In genomic region chr13:24131749-24132148, GRCh38 we compare ENCODE assay signal across 23 cellular contexts.
"Had no signal": no experiment of that assay in that cellular context is flagged by ENCODE, and none has a peak within 500 bp of the region (broad histone marks: within the 10 kb centered on the region; RNA-seq: fewer than 3 reads in every experiment).

No MANE protein-coding gene starts in this region.

- H3K36me3 ChIP-seq: lower lobe of right lung, ovary, sigmoid colon, stomach, thyroid gland, vagina had no signal

- H3K27ac Mint-ChIP-seq: immature natural killer cell; naive thymus-derived CD8-positive, alpha-beta T cell; nephron progenitor cell; stimulated activated effector memory CD8-positive, alpha-beta T cell treated with anti-CD3 and anti-CD28 coated beads, Interleukin-12 subunit alpha, Interleukin-12 subunit beta, amount 100 ng/mL, for 72 hours had no signal

- H3K4me3 Mint-ChIP-seq: naive thymus-derived CD8-positive, alpha-beta T cell; nephron progenitor cell; stimulated activated effector memory CD8-positive, alpha-beta T cell treated with anti-CD3 and anti-CD28 coated beads, Interleukin-12 subunit alpha, Interleukin-12 subunit beta, amount 100 ng/mL, for 72 hours had no signal

- H3K4me3 ChIP-seq: dorsolateral prefrontal cortex, lower lobe of right lung, ovary, psoas muscle, sigmoid colon, stomach, thyroid gland, vagina had no signal

- H3K36me3 Mint-ChIP-seq: stimulated activated effector memory CD8-positive, alpha-beta T cell treated with anti-CD3 and anti-CD28 coated beads, Interleukin-12 subunit alpha, Interleukin-12 subunit beta, amount 100 ng/mL, for 72 hours had no signal

- H3K9me3 ChIP-seq: ovary, thyroid gland, vagina had no signal

- H3K27ac ChIP-seq: dorsolateral prefrontal cortex, lower lobe of right lung, ovary, psoas muscle, sigmoid colon, stomach, thyroid gland, vagina had no signal

- DNase-seq: dorsolateral prefrontal cortex; effector CD4-positive, alpha-beta T cell; foreskin melanocyte; hypothalamus; immature natural killer cell; islet precursor cell; left ventricle myocardium superior; lower lobe of right lung; naive thymus-derived CD8-positive, alpha-beta T cell; nephron progenitor cell; nucleus accumbens; ovary; posterior cingulate gyrus; psoas muscle; right cardiac atrium; sigmoid colon; stimulated activated CD4-positive, alpha-beta T cell treated with anti-CD3 and anti-CD28 coated beads, Interleukin-2, amount 100 ng/mL, for 24 hours; stimulated activated CD4-positive, alpha-beta T cell treated with anti-CD3 and anti-CD28 coated beads, Interleukin-4, amount 100 ng/mL, for 24 hours; stimulated activated naive CD4-positive, alpha-beta T cell treated with Interleukin-2 at 50 U/mL for 16 hours; stomach; thyroid gland had no signal

- H3K4me1 ChIP-seq: lower lobe of right lung, psoas muscle, thyroid gland, vagina had no signal

- H3K27me3 ChIP-seq: dorsolateral prefrontal cortex, ovary, sigmoid colon, stomach, thyroid gland, vagina had no signal

- ATAC-seq: left ventricle myocardium superior; lower lobe of right lung; naive thymus-derived CD8-positive, alpha-beta T cell; psoas muscle; right cardiac atrium; stimulated activated effector memory CD8-positive, alpha-beta T cell treated with anti-CD3 and anti-CD28 coated beads, Interleukin-12 subunit alpha, Interleukin-12 subunit beta, amount 100 ng/mL, for 72 hours had no signal
